ENCODE assay signal across 8 cellular contexts in the genomic region with DNA sequence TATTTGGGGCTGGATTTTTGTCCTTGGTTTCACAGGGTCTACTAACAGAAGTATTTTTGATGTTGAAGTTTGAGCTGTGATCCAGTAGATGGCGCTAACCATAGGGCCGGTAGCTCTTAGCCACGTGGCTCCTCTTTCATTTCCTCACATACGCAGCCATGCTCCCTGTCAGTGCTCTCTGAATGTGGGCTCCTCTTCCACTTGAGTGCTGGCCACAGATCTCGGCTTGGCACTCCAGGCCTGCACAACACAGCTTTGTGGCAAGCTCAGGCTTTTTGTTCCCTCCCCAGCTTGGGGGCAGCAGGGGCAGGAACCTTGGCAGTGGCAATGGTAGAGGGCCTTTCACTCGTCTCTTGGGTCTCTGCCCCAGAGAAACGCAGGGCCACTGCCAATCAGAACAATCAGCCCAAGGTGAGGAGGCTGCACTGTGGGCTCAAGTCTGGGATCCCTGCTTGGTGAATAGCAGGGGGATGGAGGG. TPM values are rescaled to one million over a fixed set of nuclear protein-coding genes. Genes with fewer than 3 reads are reported as not detected.
DNase-seq lines count a peak whose midpoint lies in the region; ATAC-seq and TF ChIP-seq lines count a peak whose summit lies in the region.

No MANE protein-coding gene starts in this region.

- H3K36me3 ChIP-seq in iPS DF 6.9 (ENCODE audit: control insufficient read depth, insufficient read depth, low read length) (no peaks in the 10 kb centered on the region), tibial nerve (no peaks in the 10 kb centered on the region)

- peak; percentile 73 for ATAC-seq in HG02623 (IDR thresholded peaks at IDR 0.05; ENCODE audit: unreplicated experiment)
- ATAC-seq in activated T-cell treated with anti-CD3 and anti-CD28 coated beads, Interleukin-2, amount 50 U/mL, for 72 hours (replicated peaks in 1 of 2), result peak; percentile 58 to 67

- in situ Hi-C loops in G401 (cut with HindIII; ENCODE audit: low sequenced_read_pairs), result no loop called here

- TF ChIP-seq POLR2A in tibial nerve (IDR thresholded peaks at IDR 0.05), result no peak

- no CpG with 5 or more reads among the region's 7 CpGs for WGBS in iPS DF 6.9 (ENCODE audit: insufficient coverage, insufficient read length)
- WGBS in tibial nerve, 2 donors, result 31 to 32% methylated on average over 7 of the region's 7 CpGs

- H3K27me3 ChIP-seq in iPS DF 6.9 (ENCODE audit: control insufficient read depth, insufficient read depth, low read length) (no peaks in the 10 kb centered on the region), tibial nerve (no peaks in the 10 kb centered on the region)

- H3K4me1 Mint-ChIP-seq in activated T-cell treated with anti-CD3 and anti-CD28 coated beads, Interleukin-2, amount 50 U/mL, for 72 hours (ENCODE audit: low read depth), result peaks cover 6% of the 10 kb centered on the region

- H3K9me3 ChIP-seq in iPS DF 6.9 (ENCODE audit: control insufficient read depth, insufficient read depth, low read length) (no peaks in the 10 kb centered on the region), tibial nerve (peaks cover 0 to 6% (median 0%) of the 10 kb centered on the region in 4 donors)

- H3K27me3 Mint-ChIP-seq in activated T-cell treated with anti-CD3 and anti-CD28 coated beads, Interleukin-2, amount 50 U/mL, for 72 hours (ENCODE audit: low read depth), result peaks cover 37% of the 10 kb centered on the region

- H3K4me3 ChIP-seq in AG09309 (ENCODE audit: control insufficient read depth, low read depth, low read length) (no peak overlapping the region), iPS DF 6.9 (ENCODE audit: low read length) (no peak overlapping the region), tibial nerve (no peak overlapping the region)

- H3K27ac Mint-ChIP-seq in activated T-cell treated with anti-CD3 and anti-CD28 coated beads, Interleukin-2, amount 50 U/mL, for 72 hours, result no peak overlapping the region

- H3K4me1 ChIP-seq in iPS DF 6.9 (ENCODE audit: control insufficient read depth, insufficient read depth, low read length) (no peaks in the 10 kb centered on the region), tibial nerve (no peaks in the 10 kb centered on the region)

- DNase-seq in AG09309 (ENCODE audit: low read depth), result peak; percentile 25
- DNase-seq in G401 (ENCODE audit: low spot score), result peak; percentile 18
- peak; percentile 3 for DNase-seq in NCI-H1048 (lab: John Stamatoyannopoulos, UW)
- peak in 1 of 2 donors; percentile 13 for DNase-seq in activated T-cell treated with anti-CD3 and anti-CD28 coated beads, Interleukin-2, amount 50 U/mL, for 72 hours
- DNase-seq in iPS DF 6.9 (ENCODE audit: low read depth, low spot score), result peak; percentile 29
- DNase-seq in tibial nerve (ENCODE audit: low spot score in 2 of 2), result no peak
- DNase-seq in activated gamma-delta T cell (lab: John Stamatoyannopoulos, UW), result no peak

- peaks cover 2% of the 10 kb centered on the region in 2 donors for H3K36me3 Mint-ChIP-seq in activated T-cell treated with anti-CD3 and anti-CD28 coated beads, Interleukin-2, amount 50 U/mL, for 72 hours (ENCODE audit: insufficient read depth in 2 of 2)

- no peak overlapping the region for H3K4me3 Mint-ChIP-seq in activated T-cell treated with anti-CD3 and anti-CD28 coated beads, Interleukin-2, amount 50 U/mL, for 72 hours

- TF ChIP-seq CTCF in AG09309 (IDR thresholded peaks at IDR 0.05; ENCODE audit: control insufficient read depth, insufficient read depth, low read depth, low read length, missing control alignments) (peak; percentile 73), tibial nerve (IDR thresholded peaks at IDR 0.05) (peak in 3 of 5 experiments; percentile 11 to 26 (median 16))

- TF ChIP-seq EP300 in tibial nerve (IDR thresholded peaks at IDR 0.05), result no peak

- no peaks in the 10 kb centered on the region for H3K9me3 Mint-ChIP-seq in activated T-cell treated with anti-CD3 and anti-CD28 coated beads, Interleukin-2, amount 50 U/mL, for 72 hours

- H3K27ac ChIP-seq in iPS DF 6.9 (ENCODE audit: low read length) (no peak overlapping the region), tibial nerve (no peak overlapping the region)

RNA-seq across cellular contexts. Expression of a gene that starts 18.6 kb away (rescaled TPM):
- 3.6 and 6.6 TPM in 2 replicates for total RNA-seq in G401 (2014; rRNA removed; shearing (Covaris generic))
- total RNA-seq in activated T-cell treated with anti-CD3 and anti-CD28 coated beads, Interleukin-2, amount 50 U/mL, for 72 hours, result under 1 TPM; 0.50 to 0.76 TPM
- 1 to 10 TPM in 3 of 4 donors, not detected in 1; 1.3 to 3.3 (median 2.2) TPM for total RNA-seq in tibial nerve

Comparison
In these comparisons a context has a peak if more than half of its experiments do, and no peak if none do; other contexts are left out.
1. DNase-seq: peak in AG09309 (single experiment), G401 (single experiment), NCI-H1048 (single experiment) and iPS DF 6.9 (single experiment); none in tibial nerve (0 of 2) and activated gamma-delta T cell (single experiment).